Comparison of ENCODE assay signal across 17 cellular contexts in the genomic region with DNA sequence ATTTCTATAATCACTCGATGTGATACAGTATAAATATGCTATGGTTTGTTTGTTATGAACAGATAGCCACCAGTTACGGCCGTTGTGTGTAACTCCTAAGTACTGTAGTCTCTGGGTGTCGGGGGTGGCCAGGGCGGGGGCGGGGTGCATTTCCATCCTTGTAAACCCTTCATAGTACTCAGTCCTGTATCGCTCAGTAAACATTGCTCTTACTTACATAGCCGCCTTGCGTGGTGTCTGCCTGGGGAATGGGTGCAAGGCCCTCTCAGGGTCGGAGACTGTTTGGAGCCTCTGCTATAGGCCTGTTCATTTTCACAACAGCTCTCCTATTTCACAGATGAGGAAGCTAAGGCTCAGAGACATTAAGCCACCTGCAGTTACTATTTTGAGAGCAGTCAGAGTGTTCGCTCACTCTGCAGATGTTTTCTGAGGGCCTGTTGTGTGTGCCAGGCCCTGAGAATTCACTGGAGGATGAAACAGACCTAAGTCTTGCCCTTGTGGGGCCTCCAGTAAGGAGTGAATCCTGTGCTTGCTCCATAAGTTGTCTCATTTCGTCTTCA. TPM values are rescaled to one million over a fixed set of nuclear protein-coding genes. Genes with fewer than 3 reads are reported as not detected.
A peak's percentile ranks its signal among the peaks of the same experiment; 100 is the strongest.
DNase-seq lines count a peak whose midpoint lies in the region; ATAC-seq and TF ChIP-seq lines count a peak whose summit lies in the region.
"Had no signal": no experiment of that assay in that cellular context is flagged by ENCODE, and none has a peak within 500 bp of the region (broad histone marks: within the 10 kb centered on the region; RNA-seq: fewer than 3 reads in every experiment).

No MANE protein-coding gene starts in this region.

- no peak overlapping the region for H3K4me3 Mint-ChIP-seq in activated CD4-positive, alpha-beta T cell treated with anti-CD3 and anti-CD28 coated beads, Interleukin-2, amount 10 ng/mL, durations not matched to agents 24 days and 14 days
- H3K4me3 Mint-ChIP-seq: activated T-cell treated with anti-CD3 and anti-CD28 coated beads, Interleukin-2, amount 50 U/mL, for 24 hours had no signal

- H3K36me3 Mint-ChIP-seq in activated CD4-positive, alpha-beta T cell treated with anti-CD3 and anti-CD28 coated beads, Interleukin-2, amount 10 ng/mL, durations not matched to agents 24 days and 14 days (ENCODE audit: low read depth), result no peaks in the 10 kb centered on the region

- H3K27me3 ChIP-seq in upper lobe of left lung, result no peaks in the 10 kb centered on the region
- H3K27me3 ChIP-seq: adrenal gland had no signal

- H3K4me2 ChIP-seq in OCI-LY7 (ENCODE audit: low read length), result peak overlapping the region; percentile 62

- H3K4me1 ChIP-seq in OCI-LY7 (ENCODE audit: insufficient read depth, low read length, poor library complexity, severe bottlenecking), result peaks cover 93% of the 10 kb centered on the region
- H3K4me1 ChIP-seq in mucosa of descending colon (ENCODE audit: low read depth), result peaks cover 31% of the 10 kb centered on the region
- H3K4me1 ChIP-seq in upper lobe of left lung, result peaks cover 3 to 37% (median 27%) of the 10 kb centered on the region in 4 donors
- H3K4me1 ChIP-seq: adrenal gland had no signal

- no peaks in the 10 kb centered on the region for H4K20me1 ChIP-seq in OCI-LY7 (ENCODE audit: insufficient read depth, low read length)

- H3K36me3 ChIP-seq in OCI-LY7 (ENCODE audit: insufficient read depth, low read length) (peaks cover 82% of the 10 kb centered on the region), mucosa of descending colon (ENCODE audit: low read depth) (no peaks in the 10 kb centered on the region), upper lobe of left lung (peaks cover 7 to 82% (median 45%) of the 10 kb centered on the region in 4 donors)

- TF ChIP-seq CTCF in OCI-LY7 (conservative IDR thresholded peaks at IDR 0.05; ENCODE audit: low read length), result no peak
- no peak for TF ChIP-seq CTCF in mucosa of descending colon (IDR thresholded peaks at IDR 0.05)
- TF ChIP-seq CTCF in upper lobe of left lung (IDR thresholded peaks at IDR 0.05), result no peak

- H3K27ac ChIP-seq in OCI-LY7 (ENCODE audit: low read depth, low read length, poor library complexity, severe bottlenecking), result peak overlapping the region; percentile 98
- peak overlapping the region; percentile 20 to 61 (median 46) for H3K27ac ChIP-seq in upper lobe of left lung
- H3K27ac ChIP-seq: adrenal gland had no signal

- BruUV-seq in OCI-LY7 (replicated peaks; lab: Mats Ljungman, UMichigan), result no TSS peak

- peak; percentile 53 for ATAC-seq in mucosa of descending colon
- peak; percentile 12 to 65 for ATAC-seq in upper lobe of left lung (ENCODE audit: low FRiP score in 2 of 2)
- ATAC-seq in HG02852 (IDR thresholded peaks at IDR 0.05; ENCODE audit: unreplicated experiment), result no peak
- ATAC-seq: Panc1 had no signal

- H3K9me3 Mint-ChIP-seq in activated CD4-positive, alpha-beta T cell treated with anti-CD3 and anti-CD28 coated beads, Interleukin-2, amount 10 ng/mL, durations not matched to agents 24 days and 14 days, result no peaks in the 10 kb centered on the region
- H3K9me3 Mint-ChIP-seq: activated T-cell treated with anti-CD3 and anti-CD28 coated beads, Interleukin-2, amount 50 U/mL, for 24 hours had no signal

- intact Hi-C loops in OCI-LY7 (cut with micrococcal nuclease; ENCODE audit: unreplicated experiment) (loop anchor here (1.0 to 2.0 kb wide), 4 partner anchors 17 to 222 kb away; no protein-coding TSS in a partner anchor), mucosa of descending colon (cut with DNase I, micrococcal nuclease) (no loop called here)
- intact Hi-C loops in activated CD4-positive, alpha-beta T cell treated with anti-CD3 and anti-CD28 coated beads, Interleukin-2, amount 10 ng/mL, durations not matched to agents 24 days and 14 days (cut with micrococcal nuclease), result no loop called here

- CTCF ChIA-PET in OCI-LY7 (lab: Charles Lee; ENCODE audit: unreplicated experiment), result interaction anchor here (1.2 kb wide), 1 partner anchor 45 kb away, joined by 3 read pairs; no protein-coding TSS in a partner anchor
- CTCF ChIA-PET in HEK293T (lab: Yijun Ruan, JAX), result no interaction called here

- POLR2A ChIA-PET in OCI-LY7 (lab: Charles Lee), result interaction anchor here (0.7 to 2.6 kb wide), 7 partner anchors 10 to 42 kb away, joined by 3 to 12 read pairs (median 4); no protein-coding TSS in a partner anchor
- POLR2A ChIA-PET in HEK293T (lab: Yijun Ruan, JAX), result no interaction called here

- H3K9me3 ChIP-seq in OCI-LY7 (ENCODE audit: low read length) (no peaks in the 10 kb centered on the region), mucosa of descending colon (no peaks in the 10 kb centered on the region), upper lobe of left lung (no peaks in the 10 kb centered on the region)
- H3K9me3 ChIP-seq: adrenal gland had no signal

- H3K9me2 ChIP-seq in OCI-LY7 (ENCODE audit: insufficient read depth, low read length), result no peaks in the 10 kb centered on the region

- H3K27ac Mint-ChIP-seq in activated CD4-positive, alpha-beta T cell treated with anti-CD3 and anti-CD28 coated beads, Interleukin-2, amount 10 ng/mL, durations not matched to agents 24 days and 14 days, result no peak overlapping the region
- H3K27ac Mint-ChIP-seq: activated T-cell treated with anti-CD3 and anti-CD28 coated beads, Interleukin-2, amount 50 U/mL, for 24 hours had no signal

- peaks cover 6% of the 10 kb centered on the region for H3K4me1 Mint-ChIP-seq in activated CD4-positive, alpha-beta T cell treated with anti-CD3 and anti-CD28 coated beads, Interleukin-2, amount 10 ng/mL, durations not matched to agents 24 days and 14 days

- WGBS in upper lobe of left lung, 2 donors, result 64 to 67% methylated on average over 12 of the region's 12 CpGs

- peak; percentile 25 to 50 for DNase-seq in NCI-H2081 (lab: John Stamatoyannopoulos, UW)
- DNase-seq in NCI-H2081 treated with DMSO at 0.1 percent for 48 hours (lab: John Stamatoyannopoulos, UW), result no peak
- DNase-seq in OCI-LY7 (ENCODE audit: low spot score), result peak; percentile 98
- peak in 2 of 3 donors; percentile 62 to 65 for DNase-seq in mucosa of descending colon
- peak in 1 of 2 donors; percentile 64 for DNase-seq in upper lobe of left lung
- DNase-seq in activated CD4-positive, alpha-beta T cell treated with anti-CD3 and anti-CD28 coated beads, Interleukin-2, amount 10 ng/mL, durations not matched to agents 24 days and 14 days, result no peak
- DNase-seq in HEK293T (ENCODE audit: extremely low spot score), result no peak
- DNase-seq: activated T-cell treated with anti-CD3 and anti-CD28 coated beads, Interleukin-2, amount 50 U/mL, for 24 hours; islet precursor cell; NCI-H2171 treated with DMSO at 0.1 percent for 48 hours; stimulated activated CD4-positive, alpha-beta T cell treated with anti-CD3 and anti-CD28 coated beads, Interleukin-2, amount 100 ng/mL, for 48 hours had no signal

- H3K4me3 ChIP-seq in OCI-LY7 (ENCODE audit: low read depth, low read length, poor library complexity, severe bottlenecking) (peak overlapping the region; percentile 36), mucosa of descending colon (no peak overlapping the region), upper lobe of left lung (no peak overlapping the region)
- H3K4me3 ChIP-seq: adrenal gland had no signal

- peaks cover 2% of the 10 kb centered on the region for H3K27me3 Mint-ChIP-seq in activated CD4-positive, alpha-beta T cell treated with anti-CD3 and anti-CD28 coated beads, Interleukin-2, amount 10 ng/mL, durations not matched to agents 24 days and 14 days
- H3K27me3 Mint-ChIP-seq: activated T-cell treated with anti-CD3 and anti-CD28 coated beads, Interleukin-2, amount 50 U/mL, for 24 hours had no signal

- no peak for TF ChIP-seq EP300 in upper lobe of left lung (IDR thresholded peaks at IDR 0.05)

- TF ChIP-seq POLR2A in upper lobe of left lung (IDR thresholded peaks at IDR 0.05), result no peak

- H2AFZ ChIP-seq in OCI-LY7 (ENCODE audit: low read length), result no peak overlapping the region

- peaks cover 34% of the 10 kb centered on the region; the same call in 1 of the 2 replicates for H3K79me2 ChIP-seq in OCI-LY7 (ENCODE audit: insufficient read depth, low read depth, low read length)

TF ChIP-seq in HEK293T, 16 proteins besides CTCF, POLR2A, EP300 and RAD21 (continues in another document):
- TF ChIP-seq SUZ12 (IDR thresholded peaks at IDR 0.05) (no peak), HDGF (IDR thresholded peaks at IDR 0.05; ENCODE audit: borderline replicate concordance) (no peak), FOXK2 (IDR thresholded peaks at IDR 0.05) (no peak), CTBP1 (IDR thresholded peaks at IDR 0.05; ENCODE audit: borderline replicate concordance) (no peak), NFRKB (IDR thresholded peaks at IDR 0.05) (no peak), L3MBTL2 (conservative IDR thresholded peaks at IDR 0.05) (no peak), FOXM1 (IDR thresholded peaks at IDR 0.05; ENCODE audit: borderline replicate concordance) (no peak), LEF1 (IDR thresholded peaks at IDR 0.05; ENCODE audit: borderline replicate concordance) (no peak), SP1 (IDR thresholded peaks at IDR 0.05) (no peak), ARNT (IDR thresholded peaks at IDR 0.05) (no peak), TARDBP (IDR thresholded peaks at IDR 0.05) (no peak), BHLHE40 (IDR thresholded peaks at IDR 0.05; ENCODE audit: borderline replicate concordance) (no peak), FOXA1 (IDR thresholded peaks at IDR 0.05) (no peak), ZNF384 (IDR thresholded peaks at IDR 0.05) (no peak)

RNA-seq across cellular contexts. Expression of gene JDP2, which starts 42.5 kb away (rescaled TPM):
- total RNA-seq in OCI-LY7 (2014; rRNA removed; shearing (Covaris generic)), result 53.7 and 62.7 TPM in 2 replicates
- 44.5 and 45.7 TPM in 2 replicates for total RNA-seq in OCI-LY7 (2022)
- 10 to 100 TPM; 17.7 to 48.0 (median 29.0) TPM for total RNA-seq in mucosa of descending colon
- total RNA-seq in upper lobe of left lung, result 100 to 1,000 TPM in 3 of 6 donors, 10 to 100 TPM in 3; 60.5 to 150 (median 110) TPM
- total RNA-seq in activated CD4-positive, alpha-beta T cell treated with anti-CD3 and anti-CD28 coated beads, Interleukin-2, amount 10 ng/mL, durations not matched to agents 24 days and 14 days, result 1.1 and 1.4 TPM in 2 replicates

RNA-seq across cellular contexts. Expression of gene BATF, which starts 52.0 kb away (rescaled TPM):
- 0.98 and 5.3 TPM in 2 replicates for total RNA-seq in OCI-LY7 (2014; rRNA removed; shearing (Covaris generic))
- total RNA-seq in OCI-LY7 (2022) (1.1 and 1.5 TPM in 2 replicates), mucosa of descending colon (1 to 10 TPM; 1.7 to 3.0 (median 2.3) TPM), upper lobe of left lung (10 to 100 TPM in 5 of 6 donors, 1 to 10 TPM in 1; 5.4 to 25.1 (median 10.8) TPM)
- total RNA-seq in activated CD4-positive, alpha-beta T cell treated with anti-CD3 and anti-CD28 coated beads, Interleukin-2, amount 10 ng/mL, durations not matched to agents 24 days and 14 days, result 175 and 178 TPM in 2 replicates
- total RNA-seq: A172, chondrocyte, renal cortical epithelial cell had no signal

Comparison
In these comparisons a context has a peak if more than half of its experiments do, and no peak if none do; other contexts are left out.
1. DNase-seq: peak in NCI-H2081 (2 of 2), OCI-LY7 (single experiment) and mucosa of descending colon (2 of 3); none in NCI-H2081 treated with DMSO at 0.1 percent for 48 hours (single experiment), activated CD4-positive, alpha-beta T cell treated with anti-CD3 and anti-CD28 coated beads, Interleukin-2, amount 10 ng/mL, durations not matched to agents 24 days and 14 days (single experiment) and HEK293T (single experiment).